In the genomic region with DNA sequence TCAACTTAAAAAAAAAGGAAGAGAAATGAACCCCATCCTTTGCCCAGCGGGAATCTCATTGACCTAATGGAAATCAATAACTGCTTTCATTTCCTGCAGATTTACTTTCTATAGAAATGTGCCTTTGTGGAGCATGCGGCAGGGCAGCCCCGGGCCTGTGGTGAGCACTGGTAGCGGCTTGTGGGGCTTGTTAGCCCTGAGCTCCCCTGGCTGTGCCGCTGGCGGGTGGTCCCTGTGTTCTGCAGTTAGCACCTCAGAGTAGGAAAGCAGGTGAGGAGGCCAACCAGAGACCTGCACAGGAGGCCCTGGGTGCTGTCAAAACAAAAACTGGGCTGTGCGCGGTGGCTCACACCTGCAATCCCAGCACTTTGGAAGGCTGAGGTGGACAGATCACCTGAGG, we compare ENCODE assay signal across 6 cellular contexts.
"Had no signal": no experiment of that assay in that cellular context is flagged by ENCODE, and none has a peak within 500 bp of the region (broad histone marks: within the 10 kb centered on the region; RNA-seq: fewer than 3 reads in every experiment).

No MANE protein-coding gene starts in this region.

- H3K4me3 Mint-ChIP-seq: H9 had no signal

- ATAC-seq: HepG2 had no signal

- H3K27ac ChIP-seq: HL-60 had no signal

- H3K27me3 Mint-ChIP-seq: IgD-negative memory B cell had no signal

- DNase-seq: GOT3, H9, HCEC 1CT had no signal

- H3K36me3 Mint-ChIP-seq: IgD-negative memory B cell had no signal

- H3K4me1 Mint-ChIP-seq: IgD-negative memory B cell had no signal

- H3K9me3 Mint-ChIP-seq: H9, IgD-negative memory B cell had no signal

- H3K27ac Mint-ChIP-seq: H9, IgD-negative memory B cell had no signal
